In genomic region chr6:167668019-167668753, GRCh38 we compare ENCODE assay signal across 1 cellular context.
TF ChIP-seq lines count a peak whose summit lies in the region.

No MANE protein-coding gene starts in this region.

TF ChIP-seq in HepG2, 621 proteins besides CTCF, POLR2A, EP300 and RAD21 (continued from another document and continues in another):
- TF ChIP-seq ZNF512B (CRISPR knock-in tag; IDR thresholded peaks at IDR 0.05; ENCODE audit: borderline replicate concordance) (peak; percentile 96), ZNF629 (CRISPR knock-in tag; conservative IDR thresholded peaks at IDR 0.05) (peak; percentile 51; the same call in 1 of the 2 replicates), ZUFSP (CRISPR knock-in tag; IDR thresholded peaks at IDR 0.05; ENCODE audit: borderline replicate concordance) (no peak), ZNF292 (CRISPR knock-in tag; IDR thresholded peaks at IDR 0.05; ENCODE audit: borderline replicate concordance, low read depth) (peak; percentile 99), NRL (CRISPR knock-in tag; IDR thresholded peaks at IDR 0.05; ENCODE audit: borderline replicate concordance) (peak; percentile 87), NFRKB (IDR thresholded peaks at IDR 0.05) (no peak), RFXAP (CRISPR knock-in tag; IDR thresholded peaks at IDR 0.05; ENCODE audit: borderline replicate concordance) (peak; percentile 89), KMT2B (CRISPR knock-in tag; IDR thresholded peaks at IDR 0.05) (peak; percentile 42; the same call in 1 of the 2 replicates), ZNF510 (CRISPR knock-in tag; IDR thresholded peaks at IDR 0.05; ENCODE audit: low read depth) (peak; percentile 99), ZNF30 (CRISPR knock-in tag; IDR thresholded peaks at IDR 0.05) (peak; percentile 92; the same call in 1 of the 2 replicates), ZNF18 (CRISPR knock-in tag; IDR thresholded peaks at IDR 0.05; ENCODE audit: insufficient replicate concordance) (peak; percentile 97), ZSCAN25 (CRISPR knock-in tag; IDR thresholded peaks at IDR 0.05) (peak; percentile 91; the same call in 1 of the 2 replicates), ZNF513 (CRISPR knock-in tag; conservative IDR thresholded peaks at IDR 0.05) (no peak), SATB2 (CRISPR knock-in tag; IDR thresholded peaks at IDR 0.05) (no peak; the same call in 1 of the 2 replicates), PLRG1 (conservative IDR thresholded peaks at IDR 0.05) (no peak), MEIS1 (CRISPR knock-in tag; IDR thresholded peaks at IDR 0.05; ENCODE audit: borderline replicate concordance) (peak; percentile 99), MTERF4 (CRISPR knock-in tag; IDR thresholded peaks at IDR 0.05) (peak; percentile 33; the same call in 1 of the 2 replicates), IRF1 (CRISPR knock-in tag; IDR thresholded peaks at IDR 0.05; ENCODE audit: low read depth) (no peak), GTF2F1 (IDR thresholded peaks at IDR 0.05; ENCODE audit: low read length) (no peak), ZNF746 (CRISPR knock-in tag; IDR thresholded peaks at IDR 0.05) (peak; percentile 99), PRPF4 (IDR thresholded peaks at IDR 0.05; ENCODE audit: low read depth, low read length, poor library complexity, severe bottlenecking) (peak; percentile 14), U2AF1 (optimal IDR thresholded peaks at IDR 0.05; ENCODE audit: low read depth, low read length) (peak; percentile 30), ELK4 (CRISPR knock-in tag; IDR thresholded peaks at IDR 0.05; ENCODE audit: borderline replicate concordance) (no peak), ZFP82 (CRISPR knock-in tag; IDR thresholded peaks at IDR 0.05; ENCODE audit: borderline replicate concordance) (no peak), ATAD3A (CRISPR knock-in tag; IDR thresholded peaks at IDR 0.05) (no peak), ZNF225 (CRISPR knock-in tag; IDR thresholded peaks at IDR 0.05) (no peak), ZNF205 (CRISPR knock-in tag; IDR thresholded peaks at IDR 0.05) (no peak; the same call in 1 of the 2 replicates), ZNF34 (CRISPR knock-in tag; IDR thresholded peaks at IDR 0.05; ENCODE audit: borderline replicate concordance) (peak; percentile 79; the same call in 1 of the 2 replicates)
- TF ChIP-seq, protein P1, sequence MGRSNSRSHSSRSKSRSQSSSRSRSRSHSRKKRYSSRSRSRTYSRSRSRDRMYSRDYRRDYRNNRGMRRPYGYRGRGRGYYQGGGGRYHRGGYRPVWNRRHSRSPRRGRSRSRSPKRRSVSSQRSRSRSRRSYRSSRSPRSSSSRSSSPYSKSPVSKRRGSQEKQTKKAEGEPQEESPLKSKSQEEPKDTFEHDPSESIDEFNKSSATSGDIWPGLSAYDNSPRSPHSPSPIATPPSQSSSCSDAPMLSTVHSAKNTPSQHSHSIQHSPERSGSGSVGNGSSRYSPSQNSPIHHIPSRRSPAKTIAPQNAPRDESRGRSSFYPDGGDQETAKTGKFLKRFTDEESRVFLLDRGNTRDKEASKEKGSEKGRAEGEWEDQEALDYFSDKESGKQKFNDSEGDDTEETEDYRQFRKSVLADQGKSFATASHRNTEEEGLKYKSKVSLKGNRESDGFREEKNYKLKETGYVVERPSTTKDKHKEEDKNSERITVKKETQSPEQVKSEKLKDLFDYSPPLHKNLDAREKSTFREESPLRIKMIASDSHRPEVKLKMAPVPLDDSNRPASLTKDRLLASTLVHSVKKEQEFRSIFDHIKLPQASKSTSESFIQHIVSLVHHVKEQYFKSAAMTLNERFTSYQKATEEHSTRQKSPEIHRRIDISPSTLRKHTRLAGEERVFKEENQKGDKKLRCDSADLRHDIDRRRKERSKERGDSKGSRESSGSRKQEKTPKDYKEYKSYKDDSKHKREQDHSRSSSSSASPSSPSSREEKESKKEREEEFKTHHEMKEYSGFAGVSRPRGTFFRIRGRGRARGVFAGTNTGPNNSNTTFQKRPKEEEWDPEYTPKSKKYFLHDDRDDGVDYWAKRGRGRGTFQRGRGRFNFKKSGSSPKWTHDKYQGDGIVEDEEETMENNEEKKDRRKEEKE (IDR thresholded peaks at IDR 0.05) = no peak
- TF ChIP-seq, protein P2, sequence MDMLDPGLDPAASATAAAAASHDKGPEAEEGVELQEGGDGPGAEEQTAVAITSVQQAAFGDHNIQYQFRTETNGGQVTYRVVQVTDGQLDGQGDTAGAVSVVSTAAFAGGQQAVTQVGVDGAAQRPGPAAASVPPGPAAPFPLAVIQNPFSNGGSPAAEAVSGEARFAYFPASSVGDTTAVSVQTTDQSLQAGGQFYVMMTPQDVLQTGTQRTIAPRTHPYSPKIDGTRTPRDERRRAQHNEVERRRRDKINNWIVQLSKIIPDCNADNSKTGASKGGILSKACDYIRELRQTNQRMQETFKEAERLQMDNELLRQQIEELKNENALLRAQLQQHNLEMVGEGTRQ (IDR thresholded peaks at IDR 0.05; ENCODE audit: low read depth, low read length) = no peak; the same call in 1 of the 2 replicates
- TF ChIP-seq, protein P2 (CRISPR knock-in tag; IDR thresholded peaks at IDR 0.05; ENCODE audit: borderline replicate concordance) = peak; percentile 64; the same call in 1 of the 2 replicates
- TF ChIP-seq, protein P3, sequence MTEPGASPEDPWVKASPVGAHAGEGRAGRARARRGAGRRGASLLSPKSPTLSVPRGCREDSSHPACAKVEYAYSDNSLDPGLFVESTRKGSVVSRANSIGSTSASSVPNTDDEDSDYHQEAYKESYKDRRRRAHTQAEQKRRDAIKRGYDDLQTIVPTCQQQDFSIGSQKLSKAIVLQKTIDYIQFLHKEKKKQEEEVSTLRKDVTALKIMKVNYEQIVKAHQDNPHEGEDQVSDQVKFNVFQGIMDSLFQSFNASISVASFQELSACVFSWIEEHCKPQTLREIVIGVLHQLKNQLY (CRISPR knock-in tag; IDR thresholded peaks at IDR 0.05) = peak; percentile 92; the same call in 1 of the 2 replicates
